Comparison of ENCODE assay signal across 1 cellular context in the genomic region with DNA sequence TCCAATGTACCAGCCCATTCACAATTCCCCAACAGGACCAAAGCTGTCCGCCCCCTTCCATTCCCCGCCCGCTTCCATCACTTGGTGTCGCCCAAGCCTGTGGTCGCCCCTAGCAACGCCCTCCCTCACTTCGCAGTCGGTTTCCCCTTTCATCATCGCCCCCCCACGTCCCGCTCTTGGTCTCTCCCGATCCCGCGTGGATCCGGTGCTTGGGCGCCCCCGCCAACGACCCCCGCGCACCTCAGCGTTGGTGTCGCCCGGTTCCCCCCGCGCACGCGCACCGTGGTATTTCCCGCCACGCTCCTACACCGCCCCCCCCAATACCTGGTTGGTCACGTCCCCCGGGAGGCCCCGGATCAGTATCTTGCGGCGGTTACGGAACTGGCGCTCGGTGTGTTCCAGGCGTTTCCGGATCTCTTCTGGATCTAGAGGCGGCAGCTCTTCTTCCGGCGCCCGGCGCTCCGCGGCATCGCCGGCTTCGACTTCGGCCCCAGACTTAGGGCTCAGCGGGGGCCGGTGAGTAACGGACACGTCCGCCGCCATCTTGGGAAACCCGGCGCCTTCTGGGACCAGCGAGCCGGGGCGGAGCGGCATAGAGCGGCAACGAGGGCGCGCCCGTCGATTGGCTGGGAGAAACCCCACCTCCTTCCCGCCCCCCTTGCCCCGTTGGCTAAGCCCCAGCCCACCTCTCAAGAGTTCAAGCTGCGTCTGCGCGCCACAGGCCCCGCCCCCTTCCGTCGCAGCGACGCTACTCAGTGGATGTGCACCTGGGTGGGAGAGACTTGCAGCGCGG.
TF ChIP-seq lines count a peak whose summit lies in the region.

A gene with protein sequence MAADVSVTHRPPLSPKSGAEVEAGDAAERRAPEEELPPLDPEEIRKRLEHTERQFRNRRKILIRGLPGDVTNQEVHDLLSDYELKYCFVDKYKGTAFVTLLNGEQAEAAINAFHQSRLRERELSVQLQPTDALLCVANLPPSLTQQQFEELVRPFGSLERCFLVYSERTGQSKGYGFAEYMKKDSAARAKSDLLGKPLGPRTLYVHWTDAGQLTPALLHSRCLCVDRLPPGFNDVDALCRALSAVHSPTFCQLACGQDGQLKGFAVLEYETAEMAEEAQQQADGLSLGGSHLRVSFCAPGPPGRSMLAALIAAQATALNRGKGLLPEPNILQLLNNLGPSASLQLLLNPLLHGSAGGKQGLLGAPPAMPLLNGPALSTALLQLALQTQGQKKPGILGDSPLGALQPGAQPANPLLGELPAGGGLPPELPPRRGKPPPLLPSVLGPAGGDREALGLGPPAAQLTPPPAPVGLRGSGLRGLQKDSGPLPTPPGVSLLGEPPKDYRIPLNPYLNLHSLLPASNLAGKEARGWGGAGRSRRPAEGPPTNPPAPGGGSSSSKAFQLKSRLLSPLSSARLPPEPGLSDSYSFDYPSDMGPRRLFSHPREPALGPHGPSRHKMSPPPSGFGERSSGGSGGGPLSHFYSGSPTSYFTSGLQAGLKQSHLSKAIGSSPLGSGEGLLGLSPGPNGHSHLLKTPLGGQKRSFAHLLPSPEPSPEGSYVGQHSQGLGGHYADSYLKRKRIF (minus strand): TSS at position 565 of the 793 bp plus-strand sequence. CDS start 22 bp downstream, at position 543.

TF ChIP-seq in GM12878, 131 proteins besides CTCF, POLR2A, EP300 and RAD21 (continued from another document and continues in another):
- TF ChIP-seq, protein P1, sequence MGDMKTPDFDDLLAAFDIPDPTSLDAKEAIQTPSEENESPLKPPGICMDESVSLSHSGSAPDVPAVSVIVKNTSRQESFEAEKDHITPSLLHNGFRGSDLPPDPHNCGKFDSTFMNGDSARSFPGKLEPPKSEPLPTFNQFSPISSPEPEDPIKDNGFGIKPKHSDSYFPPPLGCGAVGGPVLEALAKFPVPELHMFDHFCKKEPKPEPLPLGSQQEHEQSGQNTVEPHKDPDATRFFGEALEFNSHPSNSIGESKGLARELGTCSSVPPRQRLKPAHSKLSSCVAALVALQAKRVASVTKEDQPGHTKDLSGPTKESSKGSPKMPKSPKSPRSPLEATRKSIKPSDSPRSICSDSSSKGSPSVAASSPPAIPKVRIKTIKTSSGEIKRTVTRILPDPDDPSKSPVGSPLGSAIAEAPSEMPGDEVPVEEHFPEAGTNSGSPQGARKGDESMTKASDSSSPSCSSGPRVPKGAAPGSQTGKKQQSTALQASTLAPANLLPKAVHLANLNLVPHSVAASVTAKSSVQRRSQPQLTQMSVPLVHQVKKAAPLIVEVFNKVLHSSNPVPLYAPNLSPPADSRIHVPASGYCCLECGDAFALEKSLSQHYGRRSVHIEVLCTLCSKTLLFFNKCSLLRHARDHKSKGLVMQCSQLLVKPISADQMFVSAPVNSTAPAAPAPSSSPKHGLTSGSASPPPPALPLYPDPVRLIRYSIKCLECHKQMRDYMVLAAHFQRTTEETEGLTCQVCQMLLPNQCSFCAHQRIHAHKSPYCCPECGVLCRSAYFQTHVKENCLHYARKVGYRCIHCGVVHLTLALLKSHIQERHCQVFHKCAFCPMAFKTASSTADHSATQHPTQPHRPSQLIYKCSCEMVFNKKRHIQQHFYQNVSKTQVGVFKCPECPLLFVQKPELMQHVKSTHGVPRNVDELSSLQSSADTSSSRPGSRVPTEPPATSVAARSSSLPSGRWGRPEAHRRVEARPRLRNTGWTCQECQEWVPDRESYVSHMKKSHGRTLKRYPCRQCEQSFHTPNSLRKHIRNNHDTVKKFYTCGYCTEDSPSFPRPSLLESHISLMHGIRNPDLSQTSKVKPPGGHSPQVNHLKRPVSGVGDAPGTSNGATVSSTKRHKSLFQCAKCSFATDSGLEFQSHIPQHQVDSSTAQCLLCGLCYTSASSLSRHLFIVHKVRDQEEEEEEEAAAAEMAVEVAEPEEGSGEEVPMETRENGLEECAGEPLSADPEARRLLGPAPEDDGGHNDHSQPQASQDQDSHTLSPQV (IDR thresholded peaks at IDR 0.05): no peak
- TF ChIP-seq, protein P2, sequence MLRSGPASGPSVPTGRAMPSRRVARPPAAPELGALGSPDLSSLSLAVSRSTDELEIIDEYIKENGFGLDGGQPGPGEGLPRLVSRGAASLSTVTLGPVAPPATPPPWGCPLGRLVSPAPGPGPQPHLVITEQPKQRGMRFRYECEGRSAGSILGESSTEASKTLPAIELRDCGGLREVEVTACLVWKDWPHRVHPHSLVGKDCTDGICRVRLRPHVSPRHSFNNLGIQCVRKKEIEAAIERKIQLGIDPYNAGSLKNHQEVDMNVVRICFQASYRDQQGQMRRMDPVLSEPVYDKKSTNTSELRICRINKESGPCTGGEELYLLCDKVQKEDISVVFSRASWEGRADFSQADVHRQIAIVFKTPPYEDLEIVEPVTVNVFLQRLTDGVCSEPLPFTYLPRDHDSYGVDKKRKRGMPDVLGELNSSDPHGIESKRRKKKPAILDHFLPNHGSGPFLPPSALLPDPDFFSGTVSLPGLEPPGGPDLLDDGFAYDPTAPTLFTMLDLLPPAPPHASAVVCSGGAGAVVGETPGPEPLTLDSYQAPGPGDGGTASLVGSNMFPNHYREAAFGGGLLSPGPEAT (IDR thresholded peaks at IDR 0.05; ENCODE audit: low read depth): peak; percentile 98
- TF ChIP-seq, protein P3, sequence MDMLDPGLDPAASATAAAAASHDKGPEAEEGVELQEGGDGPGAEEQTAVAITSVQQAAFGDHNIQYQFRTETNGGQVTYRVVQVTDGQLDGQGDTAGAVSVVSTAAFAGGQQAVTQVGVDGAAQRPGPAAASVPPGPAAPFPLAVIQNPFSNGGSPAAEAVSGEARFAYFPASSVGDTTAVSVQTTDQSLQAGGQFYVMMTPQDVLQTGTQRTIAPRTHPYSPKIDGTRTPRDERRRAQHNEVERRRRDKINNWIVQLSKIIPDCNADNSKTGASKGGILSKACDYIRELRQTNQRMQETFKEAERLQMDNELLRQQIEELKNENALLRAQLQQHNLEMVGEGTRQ (IDR thresholded peaks at IDR 0.05; ENCODE audit: borderline replicate concordance, low read depth, low read length): no peak
- TF ChIP-seq ZSCAN29 (IDR thresholded peaks at IDR 0.05) (no peak), ZBED1 (IDR thresholded peaks at IDR 0.05; ENCODE audit: borderline replicate concordance) (0 out of 2 replicates have a peak, but pooled peaks have one; percentile 52), RB1 (IDR thresholded peaks at IDR 0.05; ENCODE audit: borderline replicate concordance) (peak; percentile 83; the same call in 1 of the 2 replicates), ATF7 (IDR thresholded peaks at IDR 0.05; ENCODE audit: low read depth) (peak; percentile 99), PAX5 (IDR thresholded peaks at IDR 0.05; ENCODE audit: borderline replicate concordance, low read depth, low read length) (0 out of 2 replicates have a peak, but pooled peaks have one; percentile 7), NRF1 (conservative IDR thresholded peaks at IDR 0.05; ENCODE audit: low read depth, low read length) (peak; percentile 75), IRF4 (IDR thresholded peaks at IDR 0.05; ENCODE audit: low read depth, low read length) (no peak), NBN (IDR thresholded peaks at IDR 0.05) (peak; percentile 89), IKZF1 (conservative IDR thresholded peaks at IDR 0.05) (peak; percentile 72), NFYA (IDR thresholded peaks at IDR 0.05; ENCODE audit: borderline replicate concordance, low read depth, low read length) (no peak), NR2C2 (IDR thresholded peaks at IDR 0.05; ENCODE audit: borderline replicate concordance, control insufficient read depth, insufficient read length, low read depth) (no peak), PML (IDR thresholded peaks at IDR 0.05; ENCODE audit: low read length) (peak; percentile 92; the same call in 1 of the 2 replicates), RFX5 (IDR thresholded peaks at IDR 0.05; ENCODE audit: low read depth, low read length) (no peak), CBFB (IDR thresholded peaks at IDR 0.05; ENCODE audit: low read depth) (peak; percentile 72), ZNF207 (IDR thresholded peaks at IDR 0.05; ENCODE audit: borderline replicate concordance) (peak; percentile 79), KDM1A (IDR thresholded peaks at IDR 0.05; ENCODE audit: borderline replicate concordance) (no peak)
- TF ChIP-seq, protein P4, sequence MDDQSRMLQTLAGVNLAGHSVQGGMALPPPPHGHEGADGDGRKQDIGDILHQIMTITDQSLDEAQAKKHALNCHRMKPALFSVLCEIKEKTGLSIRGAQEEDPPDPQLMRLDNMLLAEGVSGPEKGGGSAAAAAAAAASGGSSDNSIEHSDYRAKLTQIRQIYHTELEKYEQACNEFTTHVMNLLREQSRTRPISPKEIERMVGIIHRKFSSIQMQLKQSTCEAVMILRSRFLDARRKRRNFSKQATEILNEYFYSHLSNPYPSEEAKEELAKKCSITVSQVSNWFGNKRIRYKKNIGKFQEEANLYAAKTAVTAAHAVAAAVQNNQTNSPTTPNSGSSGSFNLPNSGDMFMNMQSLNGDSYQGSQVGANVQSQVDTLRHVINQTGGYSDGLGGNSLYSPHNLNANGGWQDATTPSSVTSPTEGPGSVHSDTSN (IDR thresholded peaks at IDR 0.05; ENCODE audit: insufficient replicate concordance, low read depth, low read length): no peak
- TF ChIP-seq, protein P5, sequence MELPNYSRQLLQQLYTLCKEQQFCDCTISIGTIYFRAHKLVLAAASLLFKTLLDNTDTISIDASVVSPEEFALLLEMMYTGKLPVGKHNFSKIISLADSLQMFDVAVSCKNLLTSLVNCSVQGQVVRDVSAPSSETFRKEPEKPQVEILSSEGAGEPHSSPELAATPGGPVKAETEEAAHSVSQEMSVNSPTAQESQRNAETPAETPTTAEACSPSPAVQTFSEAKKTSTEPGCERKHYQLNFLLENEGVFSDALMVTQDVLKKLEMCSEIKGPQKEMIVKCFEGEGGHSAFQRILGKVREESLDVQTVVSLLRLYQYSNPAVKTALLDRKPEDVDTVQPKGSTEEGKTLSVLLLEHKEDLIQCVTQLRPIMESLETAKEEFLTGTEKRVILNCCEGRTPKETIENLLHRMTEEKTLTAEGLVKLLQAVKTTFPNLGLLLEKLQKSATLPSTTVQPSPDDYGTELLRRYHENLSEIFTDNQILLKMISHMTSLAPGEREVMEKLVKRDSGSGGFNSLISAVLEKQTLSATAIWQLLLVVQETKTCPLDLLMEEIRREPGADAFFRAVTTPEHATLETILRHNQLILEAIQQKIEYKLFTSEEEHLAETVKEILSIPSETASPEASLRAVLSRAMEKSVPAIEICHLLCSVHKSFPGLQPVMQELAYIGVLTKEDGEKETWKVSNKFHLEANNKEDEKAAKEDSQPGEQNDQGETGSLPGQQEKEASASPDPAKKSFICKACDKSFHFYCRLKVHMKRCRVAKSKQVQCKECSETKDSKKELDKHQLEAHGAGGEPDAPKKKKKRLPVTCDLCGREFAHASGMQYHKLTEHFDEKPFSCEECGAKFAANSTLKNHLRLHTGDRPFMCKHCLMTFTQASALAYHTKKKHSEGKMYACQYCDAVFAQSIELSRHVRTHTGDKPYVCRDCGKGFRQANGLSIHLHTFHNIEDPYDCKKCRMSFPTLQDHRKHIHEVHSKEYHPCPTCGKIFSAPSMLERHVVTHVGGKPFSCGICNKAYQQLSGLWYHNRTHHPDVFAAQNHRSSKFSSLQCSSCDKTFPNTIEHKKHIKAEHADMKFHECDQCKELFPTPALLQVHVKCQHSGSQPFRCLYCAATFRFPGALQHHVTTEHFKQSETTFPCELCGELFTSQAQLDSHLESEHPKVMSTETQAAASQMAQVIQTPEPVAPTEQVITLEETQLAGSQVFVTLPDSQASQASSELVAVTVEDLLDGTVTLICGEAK (IDR thresholded peaks at IDR 0.05; ENCODE audit: borderline replicate concordance): peak; percentile 51; the same call in 1 of the 2 replicates
- TF ChIP-seq, protein P6, sequence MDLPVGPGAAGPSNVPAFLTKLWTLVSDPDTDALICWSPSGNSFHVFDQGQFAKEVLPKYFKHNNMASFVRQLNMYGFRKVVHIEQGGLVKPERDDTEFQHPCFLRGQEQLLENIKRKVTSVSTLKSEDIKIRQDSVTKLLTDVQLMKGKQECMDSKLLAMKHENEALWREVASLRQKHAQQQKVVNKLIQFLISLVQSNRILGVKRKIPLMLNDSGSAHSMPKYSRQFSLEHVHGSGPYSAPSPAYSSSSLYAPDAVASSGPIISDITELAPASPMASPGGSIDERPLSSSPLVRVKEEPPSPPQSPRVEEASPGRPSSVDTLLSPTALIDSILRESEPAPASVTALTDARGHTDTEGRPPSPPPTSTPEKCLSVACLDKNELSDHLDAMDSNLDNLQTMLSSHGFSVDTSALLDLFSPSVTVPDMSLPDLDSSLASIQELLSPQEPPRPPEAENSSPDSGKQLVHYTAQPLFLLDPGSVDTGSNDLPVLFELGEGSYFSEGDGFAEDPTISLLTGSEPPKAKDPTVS (IDR thresholded peaks at IDR 0.05; ENCODE audit: low read depth, low read length): no peak
- TF ChIP-seq, protein P7, sequence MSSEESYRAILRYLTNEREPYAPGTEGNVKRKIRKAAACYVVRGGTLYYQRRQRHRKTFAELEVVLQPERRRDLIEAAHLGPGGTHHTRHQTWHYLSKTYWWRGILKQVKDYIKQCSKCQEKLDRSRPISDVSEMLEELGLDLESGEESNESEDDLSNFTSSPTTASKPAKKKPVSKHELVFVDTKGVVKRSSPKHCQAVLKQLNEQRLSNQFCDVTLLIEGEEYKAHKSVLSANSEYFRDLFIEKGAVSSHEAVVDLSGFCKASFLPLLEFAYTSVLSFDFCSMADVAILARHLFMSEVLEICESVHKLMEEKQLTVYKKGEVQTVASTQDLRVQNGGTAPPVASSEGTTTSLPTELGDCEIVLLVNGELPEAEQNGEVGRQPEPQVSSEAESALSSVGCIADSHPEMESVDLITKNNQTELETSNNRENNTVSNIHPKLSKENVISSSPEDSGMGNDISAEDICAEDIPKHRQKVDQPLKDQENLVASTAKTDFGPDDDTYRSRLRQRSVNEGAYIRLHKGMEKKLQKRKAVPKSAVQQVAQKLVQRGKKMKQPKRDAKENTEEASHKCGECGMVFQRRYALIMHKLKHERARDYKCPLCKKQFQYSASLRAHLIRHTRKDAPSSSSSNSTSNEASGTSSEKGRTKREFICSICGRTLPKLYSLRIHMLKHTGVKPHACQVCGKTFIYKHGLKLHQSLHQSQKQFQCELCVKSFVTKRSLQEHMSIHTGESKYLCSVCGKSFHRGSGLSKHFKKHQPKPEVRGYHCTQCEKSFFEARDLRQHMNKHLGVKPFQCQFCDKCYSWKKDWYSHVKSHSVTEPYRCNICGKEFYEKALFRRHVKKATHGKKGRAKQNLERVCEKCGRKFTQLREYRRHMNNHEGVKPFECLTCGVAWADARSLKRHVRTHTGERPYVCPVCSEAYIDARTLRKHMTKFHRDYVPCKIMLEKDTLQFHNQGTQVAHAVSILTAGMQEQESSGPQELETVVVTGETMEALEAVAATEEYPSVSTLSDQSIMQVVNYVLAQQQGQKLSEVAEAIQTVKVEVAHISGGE (CRISPR knock-in tag; IDR thresholded peaks at IDR 0.05): no peak
- TF ChIP-seq, protein P8, sequence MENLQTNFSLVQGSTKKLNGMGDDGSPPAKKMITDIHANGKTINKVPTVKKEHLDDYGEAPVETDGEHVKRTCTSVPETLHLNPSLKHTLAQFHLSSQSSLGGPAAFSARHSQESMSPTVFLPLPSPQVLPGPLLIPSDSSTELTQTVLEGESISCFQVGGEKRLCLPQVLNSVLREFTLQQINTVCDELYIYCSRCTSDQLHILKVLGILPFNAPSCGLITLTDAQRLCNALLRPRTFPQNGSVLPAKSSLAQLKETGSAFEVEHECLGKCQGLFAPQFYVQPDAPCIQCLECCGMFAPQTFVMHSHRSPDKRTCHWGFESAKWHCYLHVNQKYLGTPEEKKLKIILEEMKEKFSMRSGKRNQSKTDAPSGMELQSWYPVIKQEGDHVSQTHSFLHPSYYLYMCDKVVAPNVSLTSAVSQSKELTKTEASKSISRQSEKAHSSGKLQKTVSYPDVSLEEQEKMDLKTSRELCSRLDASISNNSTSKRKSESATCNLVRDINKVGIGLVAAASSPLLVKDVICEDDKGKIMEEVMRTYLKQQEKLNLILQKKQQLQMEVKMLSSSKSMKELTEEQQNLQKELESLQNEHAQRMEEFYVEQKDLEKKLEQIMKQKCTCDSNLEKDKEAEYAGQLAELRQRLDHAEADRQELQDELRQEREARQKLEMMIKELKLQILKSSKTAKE (IDR thresholded peaks at IDR 0.05; ENCODE audit: low read depth, poor library complexity, severe bottlenecking): peak; percentile 63
